ENCODE assay signal across 27 cellular contexts in the genomic region with DNA sequence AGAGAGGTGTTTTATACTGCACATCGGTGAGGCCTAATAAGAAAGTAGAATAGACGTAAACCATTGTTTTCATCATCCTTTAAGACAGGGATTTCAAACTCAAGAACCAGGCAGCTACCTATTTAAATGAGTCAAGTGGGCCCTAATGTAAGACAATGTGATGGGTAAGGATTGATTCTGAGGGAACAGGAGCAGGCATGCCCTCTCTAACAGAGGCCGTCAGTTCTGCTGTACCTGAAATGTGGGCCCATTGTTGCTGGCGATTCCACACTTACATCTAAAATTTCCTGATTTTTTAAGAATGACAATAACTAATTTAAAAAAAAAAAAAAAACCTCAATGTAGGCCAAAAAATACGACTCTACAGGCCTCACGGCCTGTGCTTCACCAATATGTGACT.
"Had no signal": no experiment of that assay in that cellular context is flagged by ENCODE, and none has a peak within 500 bp of the region (broad histone marks: within the 10 kb centered on the region; RNA-seq: fewer than 3 reads in every experiment).

No MANE protein-coding gene starts in this region.

- H3K27me3 ChIP-seq: adrenal gland, body of pancreas, colonic mucosa, gastrocnemius medialis, pancreas, sigmoid colon, tibial nerve had no signal

- H3K4me1 ChIP-seq: body of pancreas, colonic mucosa, gastrocnemius medialis, pancreas, prostate gland, sigmoid colon, tibial nerve had no signal

- H3K27ac ChIP-seq: adrenal gland, body of pancreas, colonic mucosa, gastrocnemius medialis, pancreas, prostate gland, sigmoid colon, tibial nerve had no signal

- H3K4me3 ChIP-seq: adrenal gland, body of pancreas, colonic mucosa, gastrocnemius medialis, pancreas, prostate gland, sigmoid colon, tibial nerve had no signal

- ATAC-seq: activated T-cell treated with anti-CD3 and anti-CD28 coated beads, Interleukin-2, amount 50 U/mL, for 4 hours; body of pancreas; gastrocnemius medialis; left ventricle myocardium superior; pancreas had no signal

- DNase-seq: activated CD4-positive, alpha-beta memory T cell treated with anti-CD3 and anti-CD28 coated beads, Interleukin-2, amount 10 ng/mL, durations not matched to agents 7 days and 5 days; activated CD4-positive, alpha-beta T cell treated with anti-CD3 and anti-CD28 coated beads for 1 hour; activated CD4-positive, alpha-beta T cell treated with anti-CD3 and anti-CD28 coated beads, Interleukin-2, amount 10 ng/mL, durations not matched to agents 7 days and 5 days; activated CD8-positive, alpha-beta memory T cell treated with anti-CD3 and anti-CD28 coated beads, Interleukin-2, amount 50 U/mL, for 48 hours; activated naive CD4-positive, alpha-beta T cell; activated T-cell treated with anti-CD3 and anti-CD28 coated beads, Interleukin-2, amount 50 U/mL, for 4 hours; adrenal gland; aorta; body of pancreas; cerebellar nuclear complex; colonic mucosa; effector CD8-positive, alpha-beta T cell; gastrocnemius medialis; glutamatergic neuron; left ventricle myocardium superior; naive B cell; nephron progenitor cell; nucleus accumbens; pancreas; retina; sigmoid colon; small intestine; stimulated activated CD4-positive, alpha-beta T cell treated with anti-CD3 and anti-CD28 coated beads, Interleukin-1b, Interleukin-23, amount 100 ng/mL, for 48 hours; stimulated activated naive CD4-positive, alpha-beta T cell; T-helper 2 cell had no signal

- H3K36me3 ChIP-seq: colonic mucosa had no signal

- H3K9me3 ChIP-seq: adrenal gland, body of pancreas, colonic mucosa, gastrocnemius medialis, pancreas, prostate gland, sigmoid colon, tibial nerve had no signal
